8 cellular contexts compared by ENCODE assay signal in the genomic region with DNA sequence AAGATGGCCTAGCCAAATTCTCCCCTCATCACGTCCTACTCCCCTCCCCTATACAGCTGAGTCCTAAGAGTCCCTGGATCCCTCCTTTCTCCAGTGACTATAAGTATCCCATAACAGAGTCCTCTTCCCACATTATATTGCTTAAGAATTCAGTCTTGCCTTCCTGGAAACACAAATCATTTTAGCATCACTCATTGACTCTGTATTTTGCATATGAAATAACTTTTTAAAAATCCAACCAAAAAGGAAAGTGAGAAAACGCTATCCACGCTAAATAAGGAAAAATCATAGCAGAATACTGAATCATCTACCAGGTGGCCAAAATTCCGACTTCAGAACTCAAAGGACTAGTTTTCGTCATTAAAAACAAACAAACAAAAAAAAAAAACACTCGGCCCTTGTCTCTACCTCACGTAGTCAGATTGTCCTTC.
DNase-seq lines count a peak whose midpoint lies in the region; ATAC-seq, FAIRE-seq and TF ChIP-seq lines count a peak whose summit lies in the region.

No MANE protein-coding gene starts in this region.

- H3K27ac ChIP-seq in kidney (ENCODE audit: low read depth in 2 of 2, low read length in 2 of 2) (peak overlapping the region; percentile 77 to 81), transverse colon (peak overlapping the region; percentile 73 to 91 (median 78))

- TF ChIP-seq EP300 in transverse colon (IDR thresholded peaks at IDR 0.05; ENCODE audit: low read depth): no peak

- H3K27ac Mint-ChIP-seq in activated naive CD4-positive, alpha-beta T cell treated with anti-CD3 and anti-CD28 coated beads for 36 hours: peak overlapping the region; percentile 84
- H3K27ac Mint-ChIP-seq in activated naive CD8-positive, alpha-beta T cell treated with anti-CD3 and anti-CD28 coated beads, Interleukin-2, amount 50 U/mL, for 24 hours: peak overlapping the region; percentile 82

- intact Hi-C loops in activated naive CD4-positive, alpha-beta T cell treated with anti-CD3 and anti-CD28 coated beads for 36 hours (cut with micrococcal nuclease): loop anchor here (2.0 kb wide), 1 partner anchor 284 kb away; a partner anchor contains a TSS
- intact Hi-C loops in kidney (cut with DNase I) (no loop called here), transverse colon (cut with DNase I; ENCODE audit: low total_unique reads) (loop anchor here (5.0 kb wide), 1 partner anchor 45 kb away; no protein-coding TSS in a partner anchor)

- no peaks in the 10 kb centered on the region for H3K9me3 Mint-ChIP-seq in activated naive CD4-positive, alpha-beta T cell treated with anti-CD3 and anti-CD28 coated beads for 36 hours
- H3K9me3 Mint-ChIP-seq in activated naive CD8-positive, alpha-beta T cell treated with anti-CD3 and anti-CD28 coated beads, Interleukin-2, amount 50 U/mL, for 24 hours: no peaks in the 10 kb centered on the region

- no peak for DNase-seq in activated naive CD4-positive, alpha-beta T cell treated with anti-CD3 and anti-CD28 coated beads for 36 hours
- no peak for DNase-seq in activated naive CD4-positive, alpha-beta T cell (lab: John Stamatoyannopoulos, UW)
- no peak for DNase-seq in activated naive CD8-positive, alpha-beta T cell treated with anti-CD3 and anti-CD28 coated beads, Interleukin-2, amount 50 U/mL, for 24 hours
- DNase-seq in kidney (no peak), transverse colon (no peak), foreskin melanocyte (no peak)
- no peak for DNase-seq in activated CD8-positive, alpha-beta memory T cell treated with anti-CD3 and anti-CD28 coated beads, Interleukin-2, amount 50 U/mL, for 4 hours

- no peaks in the 10 kb centered on the region for H3K36me3 Mint-ChIP-seq in activated naive CD4-positive, alpha-beta T cell treated with anti-CD3 and anti-CD28 coated beads for 36 hours (ENCODE audit: low read depth)
- peaks cover 3% of the 10 kb centered on the region for H3K36me3 Mint-ChIP-seq in activated naive CD8-positive, alpha-beta T cell treated with anti-CD3 and anti-CD28 coated beads, Interleukin-2, amount 50 U/mL, for 24 hours (ENCODE audit: low read depth)

- H3K4me1 ChIP-seq in kidney (ENCODE audit: control insufficient read depth in 1 of 2, insufficient read depth in 1 of 2, low read depth in 1 of 2, low read length in 2 of 2) (peaks cover 15 to 18% of the 10 kb centered on the region in 2 donors), transverse colon (peaks cover 7 to 30% (median 24%) of the 10 kb centered on the region in 4 donors)

- peaks cover 44% of the 10 kb centered on the region for H3K4me1 Mint-ChIP-seq in activated naive CD4-positive, alpha-beta T cell treated with anti-CD3 and anti-CD28 coated beads for 36 hours (ENCODE audit: low read depth)
- peaks cover 63% of the 10 kb centered on the region for H3K4me1 Mint-ChIP-seq in activated naive CD8-positive, alpha-beta T cell treated with anti-CD3 and anti-CD28 coated beads, Interleukin-2, amount 50 U/mL, for 24 hours

- H3K36me3 ChIP-seq in kidney (ENCODE audit: control insufficient read depth in 1 of 2, insufficient read depth in 2 of 2, low read length in 2 of 2) (peaks cover 0 to 3% of the 10 kb centered on the region in 2 donors), transverse colon (no peaks in the 10 kb centered on the region)

- H3K9me3 ChIP-seq in kidney (ENCODE audit: control insufficient read depth in 1 of 2, low read length in 2 of 2): no peaks in the 10 kb centered on the region
- no peaks in the 10 kb centered on the region for H3K9me3 ChIP-seq in transverse colon

- H3K9ac ChIP-seq in kidney (ENCODE audit: low read length in 2 of 2): peak overlapping the region in 1 of 2 donors; percentile 68

- in situ Hi-C loops in transverse colon (cut with MboI; ENCODE audit: low pct_ligation_motif_present in 1 of 4, low pct_unique_long_range_greater_than_20kb in 1 of 4, low sequenced_read_pairs in 3 of 4): loop anchor here (10.0 kb wide), 3 partner anchors 128 to 218 kb away; no protein-coding TSS in a partner anchor

- no peak for FAIRE-seq in kidney (lab: Jason Lieb, UNC)

- CTCF ChIA-PET in activated naive CD4-positive, alpha-beta T cell treated with anti-CD3 and anti-CD28 coated beads for 36 hours (lab: Charles Lee): interaction anchor here (0.7 to 5.7 kb wide), 21 partner anchors 15 to 284 kb away, joined by 3 to 217 read pairs (median 11); a partner anchor contains a TSS

- H3K4me3 Mint-ChIP-seq in activated naive CD4-positive, alpha-beta T cell treated with anti-CD3 and anti-CD28 coated beads for 36 hours: peak overlapping the region; percentile 44
- peak overlapping the region; percentile 66 for H3K4me3 Mint-ChIP-seq in activated naive CD8-positive, alpha-beta T cell treated with anti-CD3 and anti-CD28 coated beads, Interleukin-2, amount 50 U/mL, for 24 hours

- ATAC-seq in activated naive CD8-positive, alpha-beta T cell treated with anti-CD3 and anti-CD28 coated beads, Interleukin-2, amount 50 U/mL, for 24 hours: no peak
- ATAC-seq in GM19035 (IDR thresholded peaks at IDR 0.05; ENCODE audit: unreplicated experiment): no peak

- H3K4me3 ChIP-seq in kidney (ENCODE audit: low read length in 2 of 2) (no peak overlapping the region), transverse colon (no peak overlapping the region)

- no peak for TF ChIP-seq CTCF in kidney (IDR thresholded peaks at IDR 0.05; ENCODE audit: borderline replicate concordance, extremely low read depth, insufficient read depth)
- TF ChIP-seq CTCF in transverse colon (IDR thresholded peaks at IDR 0.05): no peak

- WGBS in transverse colon (ENCODE audit: low coverage in 1 of 2), 2 donors: 71 to 72% methylated on average over 6 to 7 of the region's 7 CpGs

- TF ChIP-seq POLR2A in transverse colon (IDR thresholded peaks at IDR 0.05): no peak

- no peaks in the 10 kb centered on the region for H3K27me3 ChIP-seq in transverse colon

- H3K27me3 Mint-ChIP-seq in activated naive CD4-positive, alpha-beta T cell treated with anti-CD3 and anti-CD28 coated beads for 36 hours (ENCODE audit: low read depth): no peaks in the 10 kb centered on the region
- peaks cover 7% of the 10 kb centered on the region for H3K27me3 Mint-ChIP-seq in activated naive CD8-positive, alpha-beta T cell treated with anti-CD3 and anti-CD28 coated beads, Interleukin-2, amount 50 U/mL, for 24 hours
